In the genomic region with DNA sequence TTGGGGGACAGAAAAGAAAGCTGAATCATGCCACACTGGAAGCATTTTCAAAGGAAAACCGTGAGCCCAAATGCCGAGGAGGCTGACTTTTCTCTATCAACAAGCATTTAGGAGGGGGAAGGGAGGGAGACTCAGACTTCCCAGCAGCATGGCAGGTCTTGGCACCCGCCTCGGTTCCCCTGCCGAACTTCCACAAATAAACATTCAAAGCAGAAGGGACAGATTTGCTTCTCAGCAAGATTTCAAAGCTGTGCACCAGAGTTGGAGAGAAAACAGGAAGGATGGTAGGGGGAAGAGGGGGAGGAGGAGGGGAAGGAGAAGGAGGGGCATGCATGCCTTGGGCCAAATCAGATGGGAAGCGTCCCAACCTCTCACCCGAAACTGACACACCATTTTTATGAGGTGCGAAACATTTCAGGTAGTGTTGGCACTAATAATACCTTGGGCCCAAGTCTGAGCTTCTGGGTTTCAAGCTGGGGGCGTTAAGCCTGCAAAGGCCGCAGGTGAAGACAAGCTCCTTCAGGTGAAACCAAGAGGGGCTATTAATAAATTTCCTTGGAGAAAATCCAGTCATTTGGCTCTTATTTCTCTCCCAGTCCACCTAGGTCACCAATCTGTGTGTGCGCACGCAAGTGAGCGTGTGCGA, we compare ENCODE assay signal across 1 cellular context.
TF ChIP-seq lines count a peak whose summit lies in the region.

No MANE protein-coding gene starts in this region.

TF ChIP-seq in GM23338, 12 proteins besides CTCF, POLR2A, EP300 and RAD21 (continued from another document):
- TF ChIP-seq, protein P1, sequence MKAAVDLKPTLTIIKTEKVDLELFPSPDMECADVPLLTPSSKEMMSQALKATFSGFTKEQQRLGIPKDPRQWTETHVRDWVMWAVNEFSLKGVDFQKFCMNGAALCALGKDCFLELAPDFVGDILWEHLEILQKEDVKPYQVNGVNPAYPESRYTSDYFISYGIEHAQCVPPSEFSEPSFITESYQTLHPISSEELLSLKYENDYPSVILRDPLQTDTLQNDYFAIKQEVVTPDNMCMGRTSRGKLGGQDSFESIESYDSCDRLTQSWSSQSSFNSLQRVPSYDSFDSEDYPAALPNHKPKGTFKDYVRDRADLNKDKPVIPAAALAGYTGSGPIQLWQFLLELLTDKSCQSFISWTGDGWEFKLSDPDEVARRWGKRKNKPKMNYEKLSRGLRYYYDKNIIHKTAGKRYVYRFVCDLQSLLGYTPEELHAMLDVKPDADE (IDR thresholded peaks at IDR 0.05) = no peak
- TF ChIP-seq ZNF114 (CRISPR knock-in tag; IDR thresholded peaks at IDR 0.05) (no peak), NANOG (IDR thresholded peaks at IDR 0.05; ENCODE audit: borderline replicate concordance) (no peak), CREB1 (CRISPR knock-in tag; IDR thresholded peaks at IDR 0.05; ENCODE audit: low read depth) (no peak), STAT1 (IDR thresholded peaks at IDR 0.05; ENCODE audit: unreplicated experiment) (no peak), EZH2 (IDR thresholded peaks at IDR 0.05; ENCODE audit: low read depth, unreplicated experiment) (no peak), JUNB (IDR thresholded peaks at IDR 0.05; ENCODE audit: unreplicated experiment) (no peak)
- TF ChIP-seq, protein P2, sequence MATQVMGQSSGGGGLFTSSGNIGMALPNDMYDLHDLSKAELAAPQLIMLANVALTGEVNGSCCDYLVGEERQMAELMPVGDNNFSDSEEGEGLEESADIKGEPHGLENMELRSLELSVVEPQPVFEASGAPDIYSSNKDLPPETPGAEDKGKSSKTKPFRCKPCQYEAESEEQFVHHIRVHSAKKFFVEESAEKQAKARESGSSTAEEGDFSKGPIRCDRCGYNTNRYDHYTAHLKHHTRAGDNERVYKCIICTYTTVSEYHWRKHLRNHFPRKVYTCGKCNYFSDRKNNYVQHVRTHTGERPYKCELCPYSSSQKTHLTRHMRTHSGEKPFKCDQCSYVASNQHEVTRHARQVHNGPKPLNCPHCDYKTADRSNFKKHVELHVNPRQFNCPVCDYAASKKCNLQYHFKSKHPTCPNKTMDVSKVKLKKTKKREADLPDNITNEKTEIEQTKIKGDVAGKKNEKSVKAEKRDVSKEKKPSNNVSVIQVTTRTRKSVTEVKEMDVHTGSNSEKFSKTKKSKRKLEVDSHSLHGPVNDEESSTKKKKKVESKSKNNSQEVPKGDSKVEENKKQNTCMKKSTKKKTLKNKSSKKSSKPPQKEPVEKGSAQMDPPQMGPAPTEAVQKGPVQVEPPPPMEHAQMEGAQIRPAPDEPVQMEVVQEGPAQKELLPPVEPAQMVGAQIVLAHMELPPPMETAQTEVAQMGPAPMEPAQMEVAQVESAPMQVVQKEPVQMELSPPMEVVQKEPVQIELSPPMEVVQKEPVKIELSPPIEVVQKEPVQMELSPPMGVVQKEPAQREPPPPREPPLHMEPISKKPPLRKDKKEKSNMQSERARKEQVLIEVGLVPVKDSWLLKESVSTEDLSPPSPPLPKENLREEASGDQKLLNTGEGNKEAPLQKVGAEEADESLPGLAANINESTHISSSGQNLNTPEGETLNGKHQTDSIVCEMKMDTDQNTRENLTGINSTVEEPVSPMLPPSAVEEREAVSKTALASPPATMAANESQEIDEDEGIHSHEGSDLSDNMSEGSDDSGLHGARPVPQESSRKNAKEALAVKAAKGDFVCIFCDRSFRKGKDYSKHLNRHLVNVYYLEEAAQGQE (IDR thresholded peaks at IDR 0.05; ENCODE audit: unreplicated experiment) = no peak
- TF ChIP-seq, protein P3, sequence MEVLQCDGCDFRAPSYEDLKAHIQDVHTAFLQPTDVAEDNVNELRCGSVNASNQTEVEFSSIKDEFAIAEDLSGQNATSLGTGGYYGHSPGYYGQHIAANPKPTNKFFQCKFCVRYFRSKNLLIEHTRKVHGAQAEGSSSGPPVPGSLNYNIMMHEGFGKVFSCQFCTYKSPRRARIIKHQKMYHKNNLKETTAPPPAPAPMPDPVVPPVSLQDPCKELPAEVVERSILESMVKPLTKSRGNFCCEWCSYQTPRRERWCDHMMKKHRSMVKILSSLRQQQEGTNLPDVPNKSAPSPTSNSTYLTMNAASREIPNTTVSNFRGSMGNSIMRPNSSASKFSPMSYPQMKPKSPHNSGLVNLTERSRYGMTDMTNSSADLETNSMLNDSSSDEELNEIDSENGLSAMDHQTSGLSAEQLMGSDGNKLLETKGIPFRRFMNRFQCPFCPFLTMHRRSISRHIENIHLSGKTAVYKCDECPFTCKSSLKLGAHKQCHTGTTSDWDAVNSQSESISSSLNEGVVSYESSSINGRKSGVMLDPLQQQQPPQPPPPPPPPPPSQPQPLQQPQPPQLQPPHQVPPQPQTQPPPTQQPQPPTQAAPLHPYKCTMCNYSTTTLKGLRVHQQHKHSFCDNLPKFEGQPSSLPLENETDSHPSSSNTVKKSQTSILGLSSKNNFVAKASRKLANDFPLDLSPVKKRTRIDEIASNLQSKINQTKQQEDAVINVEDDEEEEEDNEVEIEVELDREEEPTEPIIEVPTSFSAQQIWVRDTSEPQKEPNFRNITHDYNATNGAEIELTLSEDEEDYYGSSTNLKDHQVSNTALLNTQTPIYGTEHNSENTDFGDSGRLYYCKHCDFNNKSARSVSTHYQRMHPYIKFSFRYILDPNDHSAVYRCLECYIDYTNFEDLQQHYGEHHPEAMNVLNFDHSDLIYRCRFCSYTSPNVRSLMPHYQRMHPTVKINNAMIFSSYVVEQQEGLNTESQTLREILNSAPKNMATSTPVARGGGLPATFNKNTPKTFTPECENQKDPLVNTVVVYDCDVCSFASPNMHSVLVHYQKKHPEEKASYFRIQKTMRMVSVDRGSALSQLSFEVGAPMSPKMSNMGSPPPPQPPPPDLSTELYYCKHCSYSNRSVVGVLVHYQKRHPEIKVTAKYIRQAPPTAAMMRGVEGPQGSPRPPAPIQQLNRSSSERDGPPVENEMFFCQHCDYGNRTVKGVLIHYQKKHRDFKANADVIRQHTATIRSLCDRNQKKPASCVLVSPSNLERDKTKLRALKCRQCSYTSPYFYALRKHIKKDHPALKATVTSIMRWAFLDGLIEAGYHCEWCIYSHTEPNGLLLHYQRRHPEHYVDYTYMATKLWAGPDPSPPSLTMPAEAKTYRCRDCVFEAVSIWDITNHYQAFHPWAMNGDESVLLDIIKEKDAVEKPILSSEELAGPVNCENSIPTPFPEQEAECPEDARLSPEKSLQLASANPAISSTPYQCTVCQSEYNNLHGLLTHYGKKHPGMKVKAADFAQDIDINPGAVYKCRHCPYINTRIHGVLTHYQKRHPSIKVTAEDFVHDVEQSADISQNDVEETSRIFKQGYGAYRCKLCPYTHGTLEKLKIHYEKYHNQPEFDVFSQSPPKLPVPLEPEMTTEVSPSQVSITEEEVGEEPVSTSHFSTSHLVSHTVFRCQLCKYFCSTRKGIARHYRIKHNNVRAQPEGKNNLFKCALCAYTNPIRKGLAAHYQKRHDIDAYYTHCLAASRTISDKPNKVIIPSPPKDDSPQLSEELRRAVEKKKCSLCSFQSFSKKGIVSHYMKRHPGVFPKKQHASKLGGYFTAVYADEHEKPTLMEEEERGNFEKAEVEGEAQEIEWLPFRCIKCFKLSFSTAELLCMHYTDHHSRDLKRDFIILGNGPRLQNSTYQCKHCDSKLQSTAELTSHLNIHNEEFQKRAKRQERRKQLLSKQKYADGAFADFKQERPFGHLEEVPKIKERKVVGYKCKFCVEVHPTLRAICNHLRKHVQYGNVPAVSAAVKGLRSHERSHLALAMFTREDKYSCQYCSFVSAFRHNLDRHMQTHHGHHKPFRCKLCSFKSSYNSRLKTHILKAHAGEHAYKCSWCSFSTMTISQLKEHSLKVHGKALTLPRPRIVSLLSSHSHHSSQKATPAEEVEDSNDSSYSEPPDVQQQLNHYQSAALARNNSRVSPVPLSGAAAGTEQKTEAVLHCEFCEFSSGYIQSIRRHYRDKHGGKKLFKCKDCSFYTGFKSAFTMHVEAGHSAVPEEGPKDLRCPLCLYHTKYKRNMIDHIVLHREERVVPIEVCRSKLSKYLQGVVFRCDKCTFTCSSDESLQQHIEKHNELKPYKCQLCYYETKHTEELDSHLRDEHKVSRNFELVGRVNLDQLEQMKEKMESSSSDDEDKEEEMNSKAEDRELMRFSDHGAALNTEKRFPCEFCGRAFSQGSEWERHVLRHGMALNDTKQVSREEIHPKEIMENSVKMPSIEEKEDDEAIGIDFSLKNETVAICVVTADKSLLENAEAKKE (CRISPR knock-in tag; IDR thresholded peaks at IDR 0.05) = no peak
